In the genomic region with DNA sequence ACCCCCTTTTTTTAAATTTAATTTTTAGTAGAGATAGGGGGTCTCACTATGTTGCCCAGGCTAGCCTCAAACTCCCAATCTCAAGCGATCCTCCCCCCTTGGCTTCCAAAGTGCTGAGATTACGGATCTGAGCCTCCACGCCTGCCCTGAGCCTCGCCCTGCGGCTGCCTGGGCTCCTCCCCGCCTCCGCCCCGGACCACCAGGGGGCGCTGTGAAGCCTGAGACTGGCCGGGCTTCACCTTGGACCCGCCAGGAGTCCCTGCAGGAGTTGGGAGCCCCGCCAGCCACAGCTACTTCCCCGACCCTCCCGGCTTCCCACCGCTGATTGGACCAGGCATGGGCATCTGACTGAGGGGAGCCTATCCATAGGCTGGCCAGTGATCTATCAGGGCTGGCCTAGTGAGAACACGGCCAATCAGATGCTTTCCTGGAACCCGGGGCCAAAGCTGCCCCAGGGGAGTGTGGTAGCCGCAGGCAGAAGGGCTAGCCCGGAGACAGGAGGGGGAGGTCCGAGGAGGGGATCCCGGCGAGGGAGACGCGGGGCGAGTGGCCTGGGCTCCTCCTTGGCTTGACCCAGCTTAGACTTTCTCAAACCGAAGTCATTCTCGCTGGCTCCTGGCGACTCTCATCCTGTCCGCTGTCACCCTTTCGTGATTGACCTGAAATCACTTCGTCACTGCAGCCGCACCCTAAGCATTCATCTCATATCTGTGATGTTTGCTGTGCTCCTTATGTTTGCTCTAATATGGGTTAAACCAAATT, we compare ENCODE assay signal across 8 cellular contexts. TPM values are rescaled to one million over a fixed set of nuclear protein-coding genes. Genes with fewer than 3 reads are reported as not detected.
DNase-seq lines count a peak whose midpoint lies in the region; ATAC-seq, FAIRE-seq and TF ChIP-seq lines count a peak whose summit lies in the region.

No MANE protein-coding gene starts in this region.

- intact Hi-C loops in HepG2 (cut with micrococcal nuclease; ENCODE audit: unreplicated experiment): loop anchor here (1.0 to 5.0 kb wide), 2 partner anchors 70 to 158 kb away; no protein-coding TSS in a partner anchor

- TF ChIP-seq RAD21 in HepG2 (CRISPR knock-in tag; IDR thresholded peaks at IDR 0.05): peak; percentile 98

- H3K4me1 ChIP-seq in BLaER1 treated with 17β-estradiol and CSF1 and Interleukin-3, amounts not matched to agents 10 nM and 100 nM: peaks cover 54 to 71% (median 65%) of the 10 kb centered on the region in 10 experiments
- H3K4me1 ChIP-seq in HepG2 (ENCODE audit: insufficient read depth, low read length): peaks cover 38% of the 10 kb centered on the region

- H3K27me3 Mint-ChIP-seq in activated CD4-positive, alpha-beta T cell treated with anti-CD3 and anti-CD28 coated beads, Interleukin-2, amount 10 ng/mL, durations not matched to agents 7 days and 5 days: no peaks in the 10 kb centered on the region

- H3K4me1 Mint-ChIP-seq in activated CD4-positive, alpha-beta T cell treated with anti-CD3 and anti-CD28 coated beads, Interleukin-2, amount 10 ng/mL, durations not matched to agents 7 days and 5 days: peaks cover 30% of the 10 kb centered on the region

- no peaks in the 10 kb centered on the region for H3K27me3 ChIP-seq in BLaER1 treated with 17β-estradiol and CSF1 and Interleukin-3, amounts not matched to agents 10 nM and 100 nM
- H3K27me3 ChIP-seq in HepG2 (ENCODE audit: control insufficient read depth in 1 of 2, insufficient read depth in 2 of 2, low read length in 2 of 2): no peaks in the 10 kb centered on the region; a peak in 1 of 5 replicates

- peak overlapping the region; percentile 70 to 97 (median 91) for H3K4me2 ChIP-seq in BLaER1 treated with 17β-estradiol and CSF1 and Interleukin-3, amounts not matched to agents 10 nM and 100 nM
- peak overlapping the region; percentile 99 for H3K4me2 ChIP-seq in HepG2 (ENCODE audit: low read depth, low read length)

- H3K9ac ChIP-seq in BLaER1 treated with 17β-estradiol and CSF1 and Interleukin-3, amounts not matched to agents 10 nM and 100 nM: peak overlapping the region; percentile 46 to 82 (median 73); a peak in 21 of 22 replicates
- H3K9ac ChIP-seq in HepG2 (ENCODE audit: insufficient read depth, low read depth, low read length): peak overlapping the region; percentile 55

- no TSS peak for BruUV-seq in HepG2 (replicated peaks; lab: Mats Ljungman, UMichigan)

- in situ Hi-C loops in HepG2 (cut with HindIII; ENCODE audit: extremely low pct_ligation_motif_present, low pct_unique_long_range_greater_than_20kb): no loop called here

- DNase-seq in GM19240 (ENCODE audit: insufficient read length, low spot score): peak; percentile 100
- DNase-seq in NCI-H526 (lab: John Stamatoyannopoulos, UW): peak; percentile 97 to 99
- peak; percentile 93 for DNase-seq in activated CD4-positive, alpha-beta T cell treated with anti-CD3 and anti-CD28 coated beads, Interleukin-2, amount 10 ng/mL, durations not matched to agents 7 days and 5 days
- DNase-seq in dermis blood vessel endothelial cell: peak; percentile 99
- peak; percentile 96 for DNase-seq in HepG2 (ENCODE audit: low spot score)
- DNase-seq in stimulated activated CD4-positive, alpha-beta T cell treated with anti-CD3 and anti-CD28 coated beads, Interleukin-4, amount 100 ng/mL, for 1 hour: peak; percentile 94

- no peaks in the 10 kb centered on the region for H3K36me3 ChIP-seq in BLaER1 treated with 17β-estradiol and CSF1 and Interleukin-3, amounts not matched to agents 10 nM and 100 nM
- H3K36me3 ChIP-seq in HepG2 (replicated peaks in 1 of 2; ENCODE audit: control insufficient read depth in 1 of 2, insufficient read depth in 2 of 2, low read length in 2 of 2): no peaks in the 10 kb centered on the region

- peak; percentile 79 to 97 for TF ChIP-seq POLR2A in HepG2 (IDR thresholded peaks at IDR 0.05; ENCODE audit: insufficient read depth in 1 of 2, low read depth in 2 of 2, low read length in 2 of 2)

- FAIRE-seq in HepG2 (lab: Jason Lieb, UNC): peak; percentile 99

- WGBS in HepG2 (ENCODE audit: low lambda C conversion rate): 0% methylated on average over 9 of the region's 32 CpGs

- peak overlapping the region; percentile 48 to 83 (median 76); a peak in 21 of 22 replicates for H3K27ac ChIP-seq in BLaER1 treated with 17β-estradiol and CSF1 and Interleukin-3, amounts not matched to agents 10 nM and 100 nM
- H3K27ac ChIP-seq in HepG2 (ENCODE audit: extremely low read length, insufficient read depth, low read length): peak overlapping the region; percentile 57

- H3K79me2 ChIP-seq in HepG2 (ENCODE audit: insufficient read depth, low read length): no peaks in the 10 kb centered on the region

- H2AFZ ChIP-seq in HepG2 (ENCODE audit: low read length): peak overlapping the region; percentile 58

- H3K27ac Mint-ChIP-seq in activated CD4-positive, alpha-beta T cell treated with anti-CD3 and anti-CD28 coated beads, Interleukin-2, amount 10 ng/mL, durations not matched to agents 7 days and 5 days: peak overlapping the region; percentile 87

- no peaks in the 10 kb centered on the region for H3K9me3 ChIP-seq in BLaER1 treated with 17β-estradiol and CSF1 and Interleukin-3, amounts not matched to agents 10 nM and 100 nM (replicated peaks in 1 of 11)
- H3K9me3 ChIP-seq in HepG2 (ENCODE audit: low read length): no peaks in the 10 kb centered on the region

- H3K4me3 Mint-ChIP-seq in activated CD4-positive, alpha-beta T cell treated with anti-CD3 and anti-CD28 coated beads, Interleukin-2, amount 10 ng/mL, durations not matched to agents 7 days and 5 days: peak overlapping the region; percentile 81

- H3K36me3 Mint-ChIP-seq in activated CD4-positive, alpha-beta T cell treated with anti-CD3 and anti-CD28 coated beads, Interleukin-2, amount 10 ng/mL, durations not matched to agents 7 days and 5 days (ENCODE audit: low read depth): no peaks in the 10 kb centered on the region

- no peaks in the 10 kb centered on the region for H3K9me3 Mint-ChIP-seq in activated CD4-positive, alpha-beta T cell treated with anti-CD3 and anti-CD28 coated beads, Interleukin-2, amount 10 ng/mL, durations not matched to agents 7 days and 5 days

- peak; percentile 99 for TF ChIP-seq CTCF in HepG2 (CRISPR knock-in tag; IDR thresholded peaks at IDR 0.05)

- TF ChIP-seq EP300 in HepG2 (IDR thresholded peaks at IDR 0.05; ENCODE audit: low read depth in 2 of 2, low read length in 2 of 2) (no peak), HepG2 (CRISPR knock-in tag; IDR thresholded peaks at IDR 0.05; ENCODE audit: borderline replicate concordance) (no peak; the same call in 1 of the 2 replicates)

- H4K20me1 ChIP-seq in BLaER1 treated with 17β-estradiol and CSF1 and Interleukin-3, amounts not matched to agents 10 nM and 100 nM: no peaks in the 10 kb centered on the region
- no peaks in the 10 kb centered on the region for H4K20me1 ChIP-seq in HepG2 (ENCODE audit: insufficient read depth, low read length)

- peak overlapping the region; percentile 51 to 70 (median 62) for H3K4me3 ChIP-seq in BLaER1 treated with 17β-estradiol and CSF1 and Interleukin-3, amounts not matched to agents 10 nM and 100 nM
- H3K4me3 ChIP-seq in HepG2 (replicated peaks in 1 of 3; ENCODE audit: insufficient read depth in 1 of 3, low read depth in 2 of 3, low read length in 3 of 3): peak overlapping the region; percentile 72 to 81 (median 75)

- POLR2A ChIA-PET in activated CD4-positive, alpha-beta T cell treated with anti-CD3 and anti-CD28 coated beads, Interleukin-2, amount 10 ng/mL, durations not matched to agents 7 days and 5 days (lab: Charles Lee): no interaction called here
- POLR2A ChIA-PET in HepG2 (lab: Yijun Ruan, JAX): interaction anchor here (0.7 to 2.7 kb wide), 17 partner anchors 13 to 398 kb away, joined by 3 to 102 read pairs (median 6); a partner anchor contains a TSS

- ATAC-seq in HG03460 (IDR thresholded peaks at IDR 0.05; ENCODE audit: unreplicated experiment): peak; percentile 96
- peak; percentile 99 for ATAC-seq in HepG2

- CTCF ChIA-PET in activated CD4-positive, alpha-beta T cell treated with anti-CD3 and anti-CD28 coated beads, Interleukin-2, amount 10 ng/mL, durations not matched to agents 7 days and 5 days (lab: Charles Lee): interaction anchor here (0.5 to 2.4 kb wide), 31 partner anchors 8 to 390 kb away, joined by 3 to 12 read pairs (median 4); a partner anchor contains a TSS
- CTCF ChIA-PET in HepG2 (lab: Yijun Ruan, JAX; ENCODE audit: low intra/inter-chr PET ratio, low total read pairs): interaction anchor here (0.8 to 1.4 kb wide), 2 partner anchors 66 to 69 kb away, joined by 5 to 9 read pairs; a partner anchor contains a TSS

TF ChIP-seq in HepG2, 621 proteins besides CTCF, POLR2A, EP300 and RAD21 (continues in another document):
- TF ChIP-seq ZNF20 (CRISPR knock-in tag; IDR thresholded peaks at IDR 0.05): no peak
- TF ChIP-seq KDM4B (CRISPR knock-in tag; IDR thresholded peaks at IDR 0.05): no peak
- TF ChIP-seq ZNF343 (CRISPR knock-in tag; IDR thresholded peaks at IDR 0.05): no peak
- TF ChIP-seq ZNF143 (CRISPR knock-in tag; IDR thresholded peaks at IDR 0.05): 0 out of 2 replicates have a peak, but pooled peaks have one; percentile 58

RNA-seq across cellular contexts. Expression of a gene that starts 15.1 kb away (rescaled TPM):
- total RNA-seq in activated CD4-positive, alpha-beta T cell treated with anti-CD3 and anti-CD28 coated beads, Interleukin-2, amount 10 ng/mL, durations not matched to agents 7 days and 5 days: 1 to 10 TPM; 4.9 to 6.2 TPM
- 20.3 and 24.2 TPM in 2 replicates for total RNA-seq in dermis blood vessel endothelial cell
- total RNA-seq in HepG2 (2016; rRNA removed; fragmentation: Illumina TruSeq; extraction: Trizol): 5.7 and 10.0 TPM in 2 replicates
- 14.3 and 16.0 TPM in 2 replicates for total RNA-seq in HepG2 (2016; cell fraction: cytosol; rRNA removed; fragmentation: Illumina TruSeq; extraction: Trizol; ENCODE audit: low read depth)
- 5.0 and 10.4 TPM in 2 replicates for total RNA-seq in HepG2 (2016; cell fraction: insoluble cytoplasmic fraction; rRNA removed; fragmentation: Illumina TruSeq; extraction: Trizol)
- 17.4 and 22.1 TPM in 2 replicates for total RNA-seq in HepG2 (2016; cell fraction: membrane; rRNA removed; fragmentation: Illumina TruSeq; extraction: Trizol)
- total RNA-seq in HepG2 (2016; cell fraction: nucleus; rRNA removed; fragmentation: Illumina TruSeq; extraction: Trizol): 10.0 and 10.9 TPM in 2 replicates
- polyA plus RNA-seq in HepG2 (2011; rRNA removed): 15.0 and 23.2 TPM in 2 replicates
- polyA plus RNA-seq in HepG2 (2011; cell fraction: cytosol; rRNA removed): 15.5 and 27.2 TPM in 2 replicates
- 167 and 168 TPM in 2 replicates for polyA plus RNA-seq in HepG2 (2011; cell fraction: nucleus; rRNA removed)
- 10.5 and 17.4 TPM in 2 replicates for polyA plus RNA-seq in HepG2 (2012)
- polyA plus RNA-seq in HepG2 (2016; cell fraction: cytosol; fragmentation: Illumina TruSeq; extraction: Trizol; ENCODE audit: low read depth): 15.9 and 17.0 TPM in 2 replicates
- 5.9 and 6.8 TPM in 2 replicates for polyA plus RNA-seq in HepG2 (2016; cell fraction: insoluble cytoplasmic fraction; fragmentation: Illumina TruSeq; extraction: Trizol; ENCODE audit: low read depth)
- 15.7 and 16.1 TPM in 2 replicates for polyA plus RNA-seq in HepG2 (2016; cell fraction: membrane; fragmentation: Illumina TruSeq; extraction: Trizol; ENCODE audit: low read depth)
- 29.1 and 29.7 TPM in 2 replicates for polyA plus RNA-seq in HepG2 (2016; cell fraction: nucleus; fragmentation: Illumina TruSeq; extraction: Trizol; ENCODE audit: insufficient read depth, low read depth)
- 16.4 and 20.4 TPM in 2 replicates for polyA minus RNA-seq in HepG2 (2011; rRNA and poly(A)+ RNA removed; ENCODE audit: low replicate concordance)
- 9.8 and 9.9 TPM in 2 replicates for polyA minus RNA-seq in HepG2 (2011; cell fraction: cytosol; rRNA and poly(A)+ RNA removed)
- 11.9 and 12.4 TPM in 2 replicates for polyA minus RNA-seq in HepG2 (2011; cell fraction: nucleus; rRNA and poly(A)+ RNA removed)

Comparison
In these comparisons a context has a peak if more than half of its experiments do, and no peak if none do; other contexts are left out.
1. Peak in every context shown above with its lines: DNase-seq, ATAC-seq, H3K4me3 ChIP-seq and H3K27ac ChIP-seq.